In the genomic region with DNA sequence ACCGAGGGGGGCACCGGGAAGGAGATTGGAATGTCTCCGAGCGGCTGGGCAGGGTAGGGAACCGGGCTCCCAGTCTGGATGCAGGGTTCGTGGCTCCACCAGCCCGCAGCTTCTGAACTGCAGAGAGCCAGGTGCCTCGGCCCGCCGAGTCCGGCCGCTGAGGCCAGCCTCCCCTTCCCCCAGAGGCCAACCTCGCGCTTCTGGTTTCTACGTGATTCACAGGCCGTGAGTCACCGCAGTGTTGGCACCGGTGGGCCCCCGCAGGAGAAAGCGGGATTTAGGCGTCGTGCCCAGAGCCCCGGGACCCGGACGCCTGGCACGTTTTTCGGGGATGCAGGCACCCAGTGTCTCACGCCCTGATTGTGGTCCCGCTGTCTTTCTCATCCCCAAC, we compare ENCODE assay signal across 8 cellular contexts. TPM values are rescaled to one million over a fixed set of nuclear protein-coding genes. Genes with fewer than 3 reads are reported as not detected.
DNase-seq lines count a peak whose midpoint lies in the region; ATAC-seq and TF ChIP-seq lines count a peak whose summit lies in the region.

No MANE protein-coding gene starts in this region.

- H3K9me3 ChIP-seq in adipocyte (ENCODE audit: control insufficient read depth, low read length) (no peaks in the 10 kb centered on the region), iPS-18c (ENCODE audit: control insufficient read depth, insufficient read depth, low read length) (no peaks in the 10 kb centered on the region), spleen (no peaks in the 10 kb centered on the region)

- ATAC-seq in HG03139 (IDR thresholded peaks at IDR 0.05; ENCODE audit: unreplicated experiment), result no peak

- intact Hi-C loops in CD14-positive monocyte (cut with micrococcal nuclease), result no loop called here
- intact Hi-C loops in spleen (cut with DNase I; ENCODE audit: low total_unique reads), result no loop called here

- no peak overlapping the region for H3K27ac ChIP-seq in spleen

- peaks cover 5% of the 10 kb centered on the region for H3K36me3 ChIP-seq in adipocyte (ENCODE audit: control insufficient read depth, insufficient read depth, low read length, severe bottlenecking)
- H3K36me3 ChIP-seq in spleen, result no peaks in the 10 kb centered on the region

- peak overlapping the region in 1 of 7 donors; percentile 37 for H3K27ac Mint-ChIP-seq in CD14-positive monocyte

- WGBS in spleen, 5 donors, result 4 to 9% (median 7%) methylated on average over 21 to 29 of the region's 29 CpGs

- H3K4me3 Mint-ChIP-seq in CD14-positive monocyte, result peak overlapping the region; percentile 45 to 81

- peaks cover 0 to 11% of the 10 kb centered on the region in 2 donors for H3K36me3 Mint-ChIP-seq in CD14-positive monocyte

- peaks cover 78 to 87% (median 79%) of the 10 kb centered on the region in 3 donors for H3K27me3 Mint-ChIP-seq in CD14-positive monocyte (ENCODE audit: low read depth in 3 of 3)

- H3K9me3 Mint-ChIP-seq in CD14-positive monocyte, result peaks cover 0 to 25% (median 10%) of the 10 kb centered on the region in 7 donors

- H3K4me1 ChIP-seq in adipocyte (ENCODE audit: control insufficient read depth, insufficient read depth, low read length) (peaks cover 67% of the 10 kb centered on the region), spleen (peaks cover 21 to 38% (median 33%) of the 10 kb centered on the region in 6 donors)

- H3K4me3 ChIP-seq in adipocyte (ENCODE audit: low read length) (peak overlapping the region; percentile 74), iPS-18c (ENCODE audit: insufficient read depth, low read depth, low read length) (peak overlapping the region; percentile 81), spleen (peak overlapping the region in 7 of 8 donors; percentile 27 to 71 (median 42))

- H3K27me3 ChIP-seq in adipocyte (replicated peaks; ENCODE audit: control insufficient read depth, insufficient read depth, low read length), result no peaks in the 10 kb centered on the region
- peaks cover 0 to 72% (median 48%) of the 10 kb centered on the region in 7 donors for H3K27me3 ChIP-seq in spleen (replicated peaks in 1 of 7)

- peak; percentile 65 for DNase-seq in CD14-positive monocyte (ENCODE audit: low spot score)
- peak; percentile 86 for DNase-seq in M059J (ENCODE audit: low read depth)
- DNase-seq in adipocyte (ENCODE audit: low read depth), result peak; percentile 88
- peak; percentile 69 for DNase-seq in spleen
- no peak for DNase-seq in NCI-H1092 (lab: John Stamatoyannopoulos, UW)
- DNase-seq in central memory CD4-positive, alpha-beta T cell, result no peak

- H3K4me1 Mint-ChIP-seq in CD14-positive monocyte, result peaks cover 28% of the 10 kb centered on the region

- peak overlapping the region; percentile 83 for H3K9ac ChIP-seq in adipocyte (ENCODE audit: low read length)

- no peak for TF ChIP-seq POLR2A in spleen (IDR thresholded peaks at IDR 0.05)

- TF ChIP-seq CTCF in CD14-positive monocyte (IDR thresholded peaks at IDR 0.05) (no peak), spleen (IDR thresholded peaks at IDR 0.05 in 8 of 11, conservative IDR thresholded peaks at IDR 0.05 in 3 of 11) (no peak)

RNA-seq across cellular contexts. Expression of a gene that starts 0.5 kb away (rescaled TPM):
- polyA plus RNA-seq in CD14-positive monocyte, result under 1 TPM in 1 of 2 donors, not detected in 1; 0.23 TPM
- total RNA-seq in M059J (2014; rRNA removed; shearing (Covaris generic)), result 21.1 and 31.9 TPM in 2 replicates
- 10 to 100 TPM in 1 of 7 donors, 1 to 10 TPM in 6; 1.2 to 13.1 (median 3.8) TPM for total RNA-seq in spleen
- 1 to 10 TPM; 1.2 to 5.3 (median 1.8) TPM for polyA plus RNA-seq in spleen

RNA-seq across cellular contexts. Expression of a gene that starts 23.3 kb away (rescaled TPM):
- 1 to 10 TPM; 4.6 to 4.8 TPM for polyA plus RNA-seq in CD14-positive monocyte
- total RNA-seq in M059J (2014; rRNA removed; shearing (Covaris generic)), result 12.2 and 23.3 TPM in 2 replicates
- 10 to 100 TPM; 23.2 to 41.1 (median 32.4) TPM for total RNA-seq in spleen
- 10 to 100 TPM; 33.0 to 43.8 (median 42.9) TPM for polyA plus RNA-seq in spleen

RNA-seq across cellular contexts. Expression of a gene that starts 23.6 kb away (rescaled TPM):
- polyA plus RNA-seq in CD14-positive monocyte (10 to 100 TPM; 17.2 to 18.1 TPM), spleen (10 to 100 TPM in 1 of 3 donors, 1 to 10 TPM in 2; 6.6 to 14.4 (median 9.8) TPM)
- 27.0 and 27.8 TPM in 2 replicates for total RNA-seq in M059J (2014; rRNA removed; shearing (Covaris generic))
- total RNA-seq in spleen, result 10 to 100 TPM; 24.0 to 46.7 (median 33.8) TPM

RNA-seq across cellular contexts. Expression of a gene that starts 27.7 kb away (rescaled TPM):
- polyA plus RNA-seq in CD14-positive monocyte (not detected), spleen (10 to 100 TPM in 1 of 3 donors, 1 to 10 TPM in 2; 4.3 to 39.5 (median 6.7) TPM)
- 0.02 and 0.37 TPM in 2 replicates for total RNA-seq in M059J (2014; rRNA removed; shearing (Covaris generic))
- 100 to 1,000 TPM in 2 of 7 donors, 10 to 100 TPM in 5; 36.0 to 146 (median 58.3) TPM for total RNA-seq in spleen

RNA-seq across cellular contexts. Expression of a gene that starts 36.0 kb away (rescaled TPM):
- polyA plus RNA-seq in CD14-positive monocyte, result 10 to 100 TPM; 38.4 to 47.0 TPM
- total RNA-seq in M059J (2014; rRNA removed; shearing (Covaris generic)), result 48.1 and 61.7 TPM in 2 replicates
- total RNA-seq in spleen, result 10 to 100 TPM; 15.2 to 45.3 (median 37.3) TPM
- 10 to 100 TPM; 64.8 to 83.5 (median 82.8) TPM for polyA plus RNA-seq in spleen

Comparison
In these comparisons a context has a peak if more than half of its experiments do, and no peak if none do; other contexts are left out.
1. DNase-seq: peak in CD14-positive monocyte (single experiment), M059J (single experiment), adipocyte (single experiment) and spleen (single experiment); none in NCI-H1092 (single experiment) and central memory CD4-positive, alpha-beta T cell (single experiment).
2. Peak in every context shown above with its lines, with median percentiles within 50 percentile points of each other: H3K4me3 ChIP-seq.